ENCODE assay signal across 11 cellular contexts in genomic region chr2:159064446-159065301, GRCh38.
A peak's percentile ranks its signal among the peaks of the same experiment; 100 is the strongest.
DNase-seq lines count a peak whose midpoint lies in the region; ATAC-seq and TF ChIP-seq lines count a peak whose summit lies in the region.
"Had no signal": no experiment of that assay in that cellular context is flagged by ENCODE, and none has a peak within 500 bp of the region (broad histone marks: within the 10 kb centered on the region; RNA-seq: fewer than 3 reads in every experiment).

No MANE protein-coding gene starts in this region.

- WGBS in gastroesophageal sphincter (ENCODE audit: low coverage in 1 of 2), 2 donors: 57 to 58% methylated on average over 2 to 3 of the region's 5 CpGs

- no peak overlapping the region for H3K4me2 ChIP-seq in MM.1S (ENCODE audit: low read depth, low read length)

- TF ChIP-seq POLR2A in gastroesophageal sphincter (IDR thresholded peaks at IDR 0.05): no peak

- H3K4me1 ChIP-seq in gastroesophageal sphincter (peaks cover 6 to 75% (median 17%) of the 10 kb centered on the region in 3 donors), rectal smooth muscle tissue (ENCODE audit: control insufficient read depth, insufficient read depth, low read length) (peaks cover 5% of the 10 kb centered on the region), MM.1S (ENCODE audit: low read length) (peaks cover 17% of the 10 kb centered on the region)

- no peaks in the 10 kb centered on the region for H3K36me3 ChIP-seq in gastroesophageal sphincter
- H3K36me3 ChIP-seq in rectal smooth muscle tissue (ENCODE audit: control insufficient read depth, insufficient read depth, low read length): no peaks in the 10 kb centered on the region
- H3K36me3 ChIP-seq in MM.1S (replicated peaks; ENCODE audit: insufficient read depth, low read length): no peaks in the 10 kb centered on the region

- H3K27ac ChIP-seq in gastroesophageal sphincter: peak overlapping the region; percentile 14 to 74 (median 70)
- H3K27ac ChIP-seq in rectal smooth muscle tissue (ENCODE audit: low read depth, low read length): peak overlapping the region; percentile 27
- no peak overlapping the region for H3K27ac ChIP-seq in MM.1S (ENCODE audit: low read length)
- H3K27ac ChIP-seq: upper lobe of right lung had no signal

- H3K9me3 ChIP-seq in T-helper 17 cell (ENCODE audit: control insufficient read depth, low read length, poor library complexity, severe bottlenecking) (no peaks in the 10 kb centered on the region), gastroesophageal sphincter (no peaks in the 10 kb centered on the region), MM.1S (replicated peaks; ENCODE audit: insufficient read depth, low read length) (no peaks in the 10 kb centered on the region)
- H3K9me3 ChIP-seq: upper lobe of right lung had no signal

- no peaks in the 10 kb centered on the region for H3K9me3 Mint-ChIP-seq in activated CD4-positive, alpha-beta T cell treated with anti-CD3 and anti-CD28 coated beads for 36 hours (ENCODE audit: low read depth)
- H3K9me3 Mint-ChIP-seq: T-cell had no signal

- H3K27ac Mint-ChIP-seq in T-helper 17 cell: peak overlapping the region; percentile 19
- H3K27ac Mint-ChIP-seq in activated CD4-positive, alpha-beta T cell treated with anti-CD3 and anti-CD28 coated beads for 36 hours: no peak overlapping the region
- H3K27ac Mint-ChIP-seq: T-cell had no signal

- intact Hi-C loops in posterior cingulate gyrus (cut with DNase I): no loop called here
- intact Hi-C loops in activated CD4-positive, alpha-beta T cell treated with anti-CD3 and anti-CD28 coated beads for 36 hours (cut with DNase I, micrococcal nuclease): no loop called here

- POLR2A ChIA-PET in HEK293T (lab: Yijun Ruan, JAX): interaction anchor here (0.7 to 1.5 kb wide), 2 partner anchors 10 to 33 kb away, joined by 4 read pairs; no protein-coding TSS in a partner anchor
- POLR2A ChIA-PET in activated CD4-positive, alpha-beta T cell treated with anti-CD3 and anti-CD28 coated beads for 36 hours (lab: Charles Lee): no interaction called here

- no peak overlapping the region for H3K4me3 ChIP-seq in gastroesophageal sphincter
- no peak overlapping the region for H3K4me3 ChIP-seq in rectal smooth muscle tissue (ENCODE audit: low read length)
- H3K4me3 ChIP-seq in MM.1S (ENCODE audit: low read length): no peak overlapping the region
- H3K4me3 ChIP-seq: upper lobe of right lung had no signal

- no peak for TF ChIP-seq EP300 in gastroesophageal sphincter (IDR thresholded peaks at IDR 0.05)

- H3K4me3 Mint-ChIP-seq in T-helper 17 cell: no peak overlapping the region
- H3K4me3 Mint-ChIP-seq in activated CD4-positive, alpha-beta T cell treated with anti-CD3 and anti-CD28 coated beads for 36 hours: no peak overlapping the region
- H3K4me3 Mint-ChIP-seq: T-cell had no signal

- DNase-seq in HEK293T (ENCODE audit: extremely low spot score): peak; percentile 36
- DNase-seq in T-helper 17 cell: no peak
- DNase-seq in posterior cingulate gyrus: no peak
- DNase-seq in activated CD4-positive, alpha-beta T cell treated with anti-CD3 and anti-CD28 coated beads for 36 hours: no peak
- no peak for DNase-seq in MM.1S
- DNase-seq in RPMI8226: no peak
- DNase-seq: Karpas-422, T-cell, upper lobe of right lung had no signal

- H3K9ac ChIP-seq in rectal smooth muscle tissue (ENCODE audit: low read length): no peak overlapping the region
- H3K9ac ChIP-seq in MM.1S (ENCODE audit: low read length): no peak overlapping the region

- no peaks in the 10 kb centered on the region for H3K79me2 ChIP-seq in MM.1S (ENCODE audit: low read length)

- CTCF ChIA-PET in HEK293T (lab: Yijun Ruan, JAX): interaction anchor here (0.6 to 1.0 kb wide), 2 partner anchors 10 to 221 kb away, joined by 3 read pairs; no protein-coding TSS in a partner anchor
- CTCF ChIA-PET in activated CD4-positive, alpha-beta T cell treated with anti-CD3 and anti-CD28 coated beads for 36 hours (lab: Charles Lee): interaction anchor here (0.6 to 0.7 kb wide), 2 partner anchors 33 to 1072 kb away, joined by 3 to 4 read pairs; no protein-coding TSS in a partner anchor

- H3K27me3 Mint-ChIP-seq in T-helper 17 cell: no peaks in the 10 kb centered on the region
- H3K27me3 Mint-ChIP-seq in activated CD4-positive, alpha-beta T cell treated with anti-CD3 and anti-CD28 coated beads for 36 hours: no peaks in the 10 kb centered on the region
- H3K27me3 Mint-ChIP-seq: T-cell had no signal

- H3K9me2 ChIP-seq in MM.1S (replicated peaks; ENCODE audit: insufficient read depth, low read length): no peaks in the 10 kb centered on the region

- H3K4me1 Mint-ChIP-seq in T-helper 17 cell: no peaks in the 10 kb centered on the region
- no peaks in the 10 kb centered on the region for H3K4me1 Mint-ChIP-seq in activated CD4-positive, alpha-beta T cell treated with anti-CD3 and anti-CD28 coated beads for 36 hours
- H3K4me1 Mint-ChIP-seq: T-cell had no signal

- H3K27me3 ChIP-seq in gastroesophageal sphincter: no peaks in the 10 kb centered on the region
- H3K27me3 ChIP-seq in rectal smooth muscle tissue (ENCODE audit: control insufficient read depth, insufficient read depth, low read length): no peaks in the 10 kb centered on the region
- no peaks in the 10 kb centered on the region for H3K27me3 ChIP-seq in MM.1S (replicated peaks; ENCODE audit: insufficient read depth, low read length)
- H3K27me3 ChIP-seq: upper lobe of right lung had no signal

- TF ChIP-seq CTCF in gastroesophageal sphincter (IDR thresholded peaks at IDR 0.05) (no peak), MM.1S (IDR thresholded peaks at IDR 0.05; ENCODE audit: low read length) (no peak)

- ATAC-seq in T-helper 17 cell (no peak), gastroesophageal sphincter (no peak)
- ATAC-seq in activated CD4-positive, alpha-beta T cell treated with anti-CD3 and anti-CD28 coated beads for 36 hours: no peak
- ATAC-seq: T-cell, upper lobe of right lung had no signal

- H4K20me1 ChIP-seq in MM.1S (ENCODE audit: insufficient read depth, low read length): no peaks in the 10 kb centered on the region

- H3F3A ChIP-seq in MM.1S (ENCODE audit: insufficient read depth, low read length): no peaks in the 10 kb centered on the region

- H3K36me3 Mint-ChIP-seq in T-helper 17 cell (ENCODE audit: low read depth): peaks cover 3% of the 10 kb centered on the region
- H3K36me3 Mint-ChIP-seq in activated CD4-positive, alpha-beta T cell treated with anti-CD3 and anti-CD28 coated beads for 36 hours (ENCODE audit: low read depth): no peaks in the 10 kb centered on the region
- H3K36me3 Mint-ChIP-seq: T-cell had no signal

- H2AFZ ChIP-seq in MM.1S (ENCODE audit: low read length): no peak overlapping the region

TF ChIP-seq in HEK293T, 16 proteins besides CTCF, POLR2A, EP300 and RAD21:
- no peak for TF ChIP-seq FOXA1 (IDR thresholded peaks at IDR 0.05)
- no peak for TF ChIP-seq BHLHE40 (IDR thresholded peaks at IDR 0.05; ENCODE audit: borderline replicate concordance)
- no peak for TF ChIP-seq HDGF (IDR thresholded peaks at IDR 0.05; ENCODE audit: borderline replicate concordance)
- no peak for TF ChIP-seq LEF1 (IDR thresholded peaks at IDR 0.05; ENCODE audit: borderline replicate concordance)
- no peak for TF ChIP-seq NFRKB (IDR thresholded peaks at IDR 0.05)
- no peak for TF ChIP-seq ARNT (IDR thresholded peaks at IDR 0.05)
- no peak for TF ChIP-seq FOXK2 (IDR thresholded peaks at IDR 0.05)
- TF ChIP-seq TARDBP (IDR thresholded peaks at IDR 0.05): no peak
